ENCODE assay signal across 18 cellular contexts in genomic region chr14:72986214-72986613, GRCh38. TPM values are rescaled to one million over a fixed set of nuclear protein-coding genes. Genes with fewer than 3 reads are reported as not detected.
DNase-seq lines count a peak whose midpoint lies in the region; ATAC-seq and TF ChIP-seq lines count a peak whose summit lies in the region.
"Had no signal": no experiment of that assay in that cellular context is flagged by ENCODE, and none has a peak within 500 bp of the region (broad histone marks: within the 10 kb centered on the region; RNA-seq: fewer than 3 reads in every experiment).

No MANE protein-coding gene starts in this region.

- WGBS in aorta, 2 donors, result 39 to 63% methylated on average over 3 of the region's 3 CpGs

- H3K36me3 ChIP-seq in aorta (ENCODE audit: control insufficient read depth in 1 of 2, insufficient read depth in 2 of 2, low read length in 1 of 2), result peaks cover 2 to 3% of the 10 kb centered on the region in 2 donors

- H3K9me3 ChIP-seq in aorta (ENCODE audit: control insufficient read depth, low read length), result no peaks in the 10 kb centered on the region

- no peak for TF ChIP-seq CTCF in natural killer cell (IDR thresholded peaks at IDR 0.05)

- CTCF ChIA-PET in activated CD4-positive, alpha-beta T cell treated with anti-CD3 and anti-CD28 coated beads for 36 hours (lab: Charles Lee), result interaction anchor here (3.1 kb wide), 1 partner anchor 37 kb away, joined by 10 read pairs; no protein-coding TSS in a partner anchor
- CTCF ChIA-PET in activated CD4-positive, alpha-beta T cell treated with anti-CD3 and anti-CD28 coated beads, Interleukin-2, amount 10 ng/mL, durations not matched to agents 7 days and 5 days (lab: Charles Lee), result interaction anchor here (0.7 kb wide), 1 partner anchor 585 kb away, joined by 4 read pairs; no protein-coding TSS in a partner anchor

- H3K27ac Mint-ChIP-seq in activated CD4-positive, alpha-beta T cell treated with anti-CD3 and anti-CD28 coated beads for 36 hours, result no peak overlapping the region
- H3K27ac Mint-ChIP-seq in activated CD4-positive, alpha-beta T cell treated with anti-CD3 and anti-CD28 coated beads, Interleukin-2, amount 10 ng/mL, durations not matched to agents 7 days and 5 days, result no peak overlapping the region
- H3K27ac Mint-ChIP-seq in natural killer cell treated with Interleukin-12 subunit alpha and Interleukin-12 subunit beta and Interleukin-15 and Interleukin-18, amount 100 ng/mL, for 72 hours, result no peak overlapping the region
- H3K27ac Mint-ChIP-seq in natural killer cell, result no peak overlapping the region
- H3K27ac Mint-ChIP-seq in stimulated activated effector memory CD8-positive, alpha-beta T cell treated with anti-CD3 and anti-CD28 coated beads, Interleukin-12 subunit alpha, Interleukin-12 subunit beta, amount 100 ng/mL, for 72 hours, result no peak overlapping the region
- H3K27ac Mint-ChIP-seq: B cell; CD8-positive, alpha-beta T cell; GM23338 had no signal

- intact Hi-C loops in activated CD4-positive, alpha-beta T cell treated with anti-CD3 and anti-CD28 coated beads for 36 hours (cut with DNase I, micrococcal nuclease), result no loop called here
- intact Hi-C loops in natural killer cell (cut with micrococcal nuclease) (no loop called here), aorta (cut with DNase I) (no loop called here)

- no peak overlapping the region for H3K27ac ChIP-seq in epithelial cell of prostate
- no peak overlapping the region for H3K27ac ChIP-seq in aorta (ENCODE audit: low read depth in 1 of 2, low read length in 2 of 2)
- H3K27ac ChIP-seq: 22Rv1; BLaER1 treated with 17β-estradiol and CSF1 and Interleukin-3, amounts not matched to agents 10 nM and 100 nM had no signal

- H3K4me3 ChIP-seq in aorta (ENCODE audit: low read length in 2 of 2), result no peak overlapping the region
- H3K4me3 ChIP-seq: BLaER1 treated with 17β-estradiol and CSF1 and Interleukin-3, amounts not matched to agents 10 nM and 100 nM; GM23338 had no signal

- peaks cover 23% of the 10 kb centered on the region for H3K36me3 Mint-ChIP-seq in activated CD4-positive, alpha-beta T cell treated with anti-CD3 and anti-CD28 coated beads for 36 hours (ENCODE audit: low read depth)
- peaks cover 29% of the 10 kb centered on the region for H3K36me3 Mint-ChIP-seq in activated CD4-positive, alpha-beta T cell treated with anti-CD3 and anti-CD28 coated beads, Interleukin-2, amount 10 ng/mL, durations not matched to agents 7 days and 5 days (ENCODE audit: low read depth)
- H3K36me3 Mint-ChIP-seq in natural killer cell treated with Interleukin-12 subunit alpha and Interleukin-12 subunit beta and Interleukin-15 and Interleukin-18, amount 100 ng/mL, for 72 hours, result peaks cover 5% of the 10 kb centered on the region
- peaks cover 7% of the 10 kb centered on the region for H3K36me3 Mint-ChIP-seq in natural killer cell
- H3K36me3 Mint-ChIP-seq in stimulated activated effector memory CD8-positive, alpha-beta T cell treated with anti-CD3 and anti-CD28 coated beads, Interleukin-12 subunit alpha, Interleukin-12 subunit beta, amount 100 ng/mL, for 72 hours, result peaks cover 78% of the 10 kb centered on the region

- no peaks in the 10 kb centered on the region for H3K4me1 Mint-ChIP-seq in activated CD4-positive, alpha-beta T cell treated with anti-CD3 and anti-CD28 coated beads for 36 hours
- no peaks in the 10 kb centered on the region for H3K4me1 Mint-ChIP-seq in activated CD4-positive, alpha-beta T cell treated with anti-CD3 and anti-CD28 coated beads, Interleukin-2, amount 10 ng/mL, durations not matched to agents 7 days and 5 days
- H3K4me1 Mint-ChIP-seq in natural killer cell treated with Interleukin-12 subunit alpha and Interleukin-12 subunit beta and Interleukin-15 and Interleukin-18, amount 100 ng/mL, for 72 hours (ENCODE audit: low read depth in 2 of 2), result peaks cover 0 to 10% of the 10 kb centered on the region in 2 donors
- H3K4me1 Mint-ChIP-seq in natural killer cell, result peaks cover 0 to 5% of the 10 kb centered on the region in 2 donors
- H3K4me1 Mint-ChIP-seq in stimulated activated effector memory CD8-positive, alpha-beta T cell treated with anti-CD3 and anti-CD28 coated beads, Interleukin-12 subunit alpha, Interleukin-12 subunit beta, amount 100 ng/mL, for 72 hours, result no peaks in the 10 kb centered on the region
- H3K4me1 Mint-ChIP-seq: B cell had no signal

- DNase-seq in activated CD4-positive, alpha-beta T cell treated with anti-CD3 and anti-CD28 coated beads for 36 hours, result peak; percentile 10
- no peak for DNase-seq in activated CD4-positive, alpha-beta T cell treated with anti-CD3 and anti-CD28 coated beads, Interleukin-2, amount 10 ng/mL, durations not matched to agents 7 days and 5 days
- peak; percentile 47 for DNase-seq in natural killer cell treated with Interleukin-12 subunit alpha and Interleukin-12 subunit beta and Interleukin-15 and Interleukin-18, amount 100 ng/mL, for 72 hours (ENCODE audit: low spot score)
- DNase-seq in natural killer cell (no peak), epithelial cell of prostate (ENCODE audit: low read depth, low spot score) (peak; percentile 49), aorta (no peak)
- DNase-seq in stimulated activated effector memory CD8-positive, alpha-beta T cell treated with anti-CD3 and anti-CD28 coated beads, Interleukin-12 subunit alpha, Interleukin-12 subunit beta, amount 100 ng/mL, for 72 hours (ENCODE audit: low spot score in 2 of 2), result no peak
- DNase-seq: Calu3; CD8-positive, alpha-beta T cell; DND-41; EL; HCEC 1CT; IMR-90 had no signal

- H3K4me1 ChIP-seq in aorta (ENCODE audit: control insufficient read depth in 1 of 2, insufficient read depth in 2 of 2, low read length in 2 of 2), result no peaks in the 10 kb centered on the region
- H3K4me1 ChIP-seq: BLaER1 treated with 17β-estradiol and CSF1 and Interleukin-3, amounts not matched to agents 10 nM and 100 nM had no signal

- no peaks in the 10 kb centered on the region for H3K27me3 ChIP-seq in aorta (ENCODE audit: control insufficient read depth in 1 of 2, insufficient read depth in 2 of 2, low read length in 1 of 2)
- H3K27me3 ChIP-seq: BLaER1 treated with 17β-estradiol and CSF1 and Interleukin-3, amounts not matched to agents 10 nM and 100 nM had no signal

- POLR2A ChIA-PET in activated CD4-positive, alpha-beta T cell treated with anti-CD3 and anti-CD28 coated beads for 36 hours (lab: Charles Lee), result interaction anchor here (0.6 kb wide), 1 partner anchor 101 kb away, joined by 4 read pairs; no protein-coding TSS in a partner anchor
- POLR2A ChIA-PET in activated CD4-positive, alpha-beta T cell treated with anti-CD3 and anti-CD28 coated beads, Interleukin-2, amount 10 ng/mL, durations not matched to agents 7 days and 5 days (lab: Charles Lee), result no interaction called here

- no peak overlapping the region for H3K4me3 Mint-ChIP-seq in activated CD4-positive, alpha-beta T cell treated with anti-CD3 and anti-CD28 coated beads for 36 hours
- no peak overlapping the region for H3K4me3 Mint-ChIP-seq in activated CD4-positive, alpha-beta T cell treated with anti-CD3 and anti-CD28 coated beads, Interleukin-2, amount 10 ng/mL, durations not matched to agents 7 days and 5 days
- no peak overlapping the region for H3K4me3 Mint-ChIP-seq in natural killer cell treated with Interleukin-12 subunit alpha and Interleukin-12 subunit beta and Interleukin-15 and Interleukin-18, amount 100 ng/mL, for 72 hours
- H3K4me3 Mint-ChIP-seq in natural killer cell, result no peak overlapping the region
- H3K4me3 Mint-ChIP-seq in stimulated activated effector memory CD8-positive, alpha-beta T cell treated with anti-CD3 and anti-CD28 coated beads, Interleukin-12 subunit alpha, Interleukin-12 subunit beta, amount 100 ng/mL, for 72 hours, result no peak overlapping the region
- H3K4me3 Mint-ChIP-seq: B cell; CD8-positive, alpha-beta T cell; GM23338 had no signal

- H3K27me3 Mint-ChIP-seq in activated CD4-positive, alpha-beta T cell treated with anti-CD3 and anti-CD28 coated beads for 36 hours, result no peaks in the 10 kb centered on the region
- H3K27me3 Mint-ChIP-seq in activated CD4-positive, alpha-beta T cell treated with anti-CD3 and anti-CD28 coated beads, Interleukin-2, amount 10 ng/mL, durations not matched to agents 7 days and 5 days, result no peaks in the 10 kb centered on the region
- no peaks in the 10 kb centered on the region for H3K27me3 Mint-ChIP-seq in natural killer cell treated with Interleukin-12 subunit alpha and Interleukin-12 subunit beta and Interleukin-15 and Interleukin-18, amount 100 ng/mL, for 72 hours
- no peaks in the 10 kb centered on the region for H3K27me3 Mint-ChIP-seq in natural killer cell (ENCODE audit: low read depth in 2 of 2)
- H3K27me3 Mint-ChIP-seq: B cell had no signal

- ATAC-seq in activated CD4-positive, alpha-beta T cell treated with anti-CD3 and anti-CD28 coated beads for 36 hours, result peak; percentile 61
- peak; percentile 48 to 68 for ATAC-seq in natural killer cell treated with Interleukin-12 subunit alpha and Interleukin-12 subunit beta and Interleukin-15 and Interleukin-18, amount 100 ng/mL, for 72 hours
- ATAC-seq in natural killer cell (no peak), aorta (ENCODE audit: low FRiP score) (no peak), GM19023 (IDR thresholded peaks at IDR 0.05; ENCODE audit: unreplicated experiment) (no peak)
- ATAC-seq in stimulated activated effector memory CD8-positive, alpha-beta T cell treated with anti-CD3 and anti-CD28 coated beads, Interleukin-12 subunit alpha, Interleukin-12 subunit beta, amount 100 ng/mL, for 72 hours, result peak; percentile 79
- ATAC-seq: CD8-positive, alpha-beta T cell; GM23338 had no signal

- no peaks in the 10 kb centered on the region for H3K9me3 Mint-ChIP-seq in activated CD4-positive, alpha-beta T cell treated with anti-CD3 and anti-CD28 coated beads for 36 hours (ENCODE audit: low read depth)
- H3K9me3 Mint-ChIP-seq in activated CD4-positive, alpha-beta T cell treated with anti-CD3 and anti-CD28 coated beads, Interleukin-2, amount 10 ng/mL, durations not matched to agents 7 days and 5 days, result no peaks in the 10 kb centered on the region
- H3K9me3 Mint-ChIP-seq in natural killer cell treated with Interleukin-12 subunit alpha and Interleukin-12 subunit beta and Interleukin-15 and Interleukin-18, amount 100 ng/mL, for 72 hours, result no peaks in the 10 kb centered on the region
- no peaks in the 10 kb centered on the region for H3K9me3 Mint-ChIP-seq in natural killer cell
- H3K9me3 Mint-ChIP-seq in stimulated activated effector memory CD8-positive, alpha-beta T cell treated with anti-CD3 and anti-CD28 coated beads, Interleukin-12 subunit alpha, Interleukin-12 subunit beta, amount 100 ng/mL, for 72 hours, result no peaks in the 10 kb centered on the region
- H3K9me3 Mint-ChIP-seq: CD8-positive, alpha-beta T cell; GM23338 had no signal

RNA-seq across cellular contexts. Expression of gene ZFYVE1, which starts 40.7 kb away (rescaled TPM):
- total RNA-seq in activated CD4-positive, alpha-beta T cell treated with anti-CD3 and anti-CD28 coated beads for 36 hours, result 1 to 10 TPM; 8.3 to 9.4 TPM
- 10 to 100 TPM; 12.5 to 12.9 TPM for total RNA-seq in activated CD4-positive, alpha-beta T cell treated with anti-CD3 and anti-CD28 coated beads, Interleukin-2, amount 10 ng/mL, durations not matched to agents 7 days and 5 days
- 10 to 100 TPM; 17.9 to 25.2 TPM for total RNA-seq in natural killer cell treated with Interleukin-12 subunit alpha and Interleukin-12 subunit beta and Interleukin-15 and Interleukin-18, amount 100 ng/mL, for 72 hours
- 10 to 100 TPM; 24.1 to 28.6 (median 25.6) TPM for total RNA-seq in natural killer cell
- 10 to 100 TPM; 14.2 to 25.2 TPM for total RNA-seq in aorta
- polyA plus RNA-seq in aorta, result 1 to 10 TPM; 4.8 to 9.6 TPM

RNA-seq across cellular contexts. Expression of gene DCAF4, which starts 60.0 kb away (rescaled TPM):
- total RNA-seq in activated CD4-positive, alpha-beta T cell treated with anti-CD3 and anti-CD28 coated beads for 36 hours, result 10 to 100 TPM; 16.0 to 21.7 TPM
- 10 to 100 TPM; 15.9 to 21.3 TPM for total RNA-seq in activated CD4-positive, alpha-beta T cell treated with anti-CD3 and anti-CD28 coated beads, Interleukin-2, amount 10 ng/mL, durations not matched to agents 7 days and 5 days
- 10 to 100 TPM; 15.1 to 20.6 TPM for total RNA-seq in natural killer cell treated with Interleukin-12 subunit alpha and Interleukin-12 subunit beta and Interleukin-15 and Interleukin-18, amount 100 ng/mL, for 72 hours
- 10 to 100 TPM in 2 of 3 donors, 1 to 10 TPM in 1; 4.6 to 18.6 (median 16.5) TPM for total RNA-seq in natural killer cell
- total RNA-seq in aorta, result 10 to 100 TPM; 11.3 to 15.7 TPM
- 1 to 10 TPM; 4.6 to 7.4 TPM for polyA plus RNA-seq in aorta

Comparison
In these comparisons a context has a peak if more than half of its experiments do, and no peak if none do; other contexts are left out.
1. ATAC-seq: peak in activated CD4-positive, alpha-beta T cell treated with anti-CD3 and anti-CD28 coated beads for 36 hours (single experiment), natural killer cell treated with Interleukin-12 subunit alpha and Interleukin-12 subunit beta and Interleukin-15 and Interleukin-18, amount 100 ng/mL, for 72 hours (2 of 2) and stimulated activated effector memory CD8-positive, alpha-beta T cell treated with anti-CD3 and anti-CD28 coated beads, Interleukin-12 subunit alpha, Interleukin-12 subunit beta, amount 100 ng/mL, for 72 hours (single experiment); none in natural killer cell (0 of 3), aorta (single experiment) and GM19023 (single experiment).
2. DNase-seq: peak in activated CD4-positive, alpha-beta T cell treated with anti-CD3 and anti-CD28 coated beads for 36 hours (single experiment), natural killer cell treated with Interleukin-12 subunit alpha and Interleukin-12 subunit beta and Interleukin-15 and Interleukin-18, amount 100 ng/mL, for 72 hours (single experiment) and epithelial cell of prostate (single experiment); none in activated CD4-positive, alpha-beta T cell treated with anti-CD3 and anti-CD28 coated beads, Interleukin-2, amount 10 ng/mL, durations not matched to agents 7 days and 5 days (single experiment), natural killer cell (single experiment), stimulated activated effector memory CD8-positive, alpha-beta T cell treated with anti-CD3 and anti-CD28 coated beads, Interleukin-12 subunit alpha, Interleukin-12 subunit beta, amount 100 ng/mL, for 72 hours (0 of 2) and aorta (0 of 2).